1 cellular context compared by ENCODE assay signal in genomic region chr6:158461954-158462353, GRCh38.
TF ChIP-seq lines count a peak whose summit lies in the region.

No MANE protein-coding gene starts in this region.

TF ChIP-seq in IMR-90, 13 proteins besides CTCF, POLR2A, EP300 and RAD21 (continued from another document):
- TF ChIP-seq, protein P1, sequence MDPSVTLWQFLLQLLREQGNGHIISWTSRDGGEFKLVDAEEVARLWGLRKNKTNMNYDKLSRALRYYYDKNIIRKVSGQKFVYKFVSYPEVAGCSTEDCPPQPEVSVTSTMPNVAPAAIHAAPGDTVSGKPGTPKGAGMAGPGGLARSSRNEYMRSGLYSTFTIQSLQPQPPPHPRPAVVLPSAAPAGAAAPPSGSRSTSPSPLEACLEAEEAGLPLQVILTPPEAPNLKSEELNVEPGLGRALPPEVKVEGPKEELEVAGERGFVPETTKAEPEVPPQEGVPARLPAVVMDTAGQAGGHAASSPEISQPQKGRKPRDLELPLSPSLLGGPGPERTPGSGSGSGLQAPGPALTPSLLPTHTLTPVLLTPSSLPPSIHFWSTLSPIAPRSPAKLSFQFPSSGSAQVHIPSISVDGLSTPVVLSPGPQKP (IDR thresholded peaks at IDR 0.05; ENCODE audit: borderline replicate concordance, low read depth, low read length) = no peak
- TF ChIP-seq FOS (IDR thresholded peaks at IDR 0.05; ENCODE audit: low read depth, low read length) (no peak), MXI1 (IDR thresholded peaks at IDR 0.05; ENCODE audit: borderline replicate concordance, low read depth, low read length) (no peak), RCOR1 (IDR thresholded peaks at IDR 0.05; ENCODE audit: insufficient replicate concordance, low read length) (no peak), MAZ (IDR thresholded peaks at IDR 0.05; ENCODE audit: borderline replicate concordance, low read depth, low read length) (no peak), CEBPB (IDR thresholded peaks at IDR 0.05; ENCODE audit: low read depth, low read length) (no peak), CHD1 (IDR thresholded peaks at IDR 0.05; ENCODE audit: low read depth, low read length) (no peak), SMC3 (IDR thresholded peaks at IDR 0.05; ENCODE audit: low read depth, low read length) (no peak), BHLHE40 (IDR thresholded peaks at IDR 0.05; ENCODE audit: low read depth, low read length) (no peak)
- TF ChIP-seq, protein P2, sequence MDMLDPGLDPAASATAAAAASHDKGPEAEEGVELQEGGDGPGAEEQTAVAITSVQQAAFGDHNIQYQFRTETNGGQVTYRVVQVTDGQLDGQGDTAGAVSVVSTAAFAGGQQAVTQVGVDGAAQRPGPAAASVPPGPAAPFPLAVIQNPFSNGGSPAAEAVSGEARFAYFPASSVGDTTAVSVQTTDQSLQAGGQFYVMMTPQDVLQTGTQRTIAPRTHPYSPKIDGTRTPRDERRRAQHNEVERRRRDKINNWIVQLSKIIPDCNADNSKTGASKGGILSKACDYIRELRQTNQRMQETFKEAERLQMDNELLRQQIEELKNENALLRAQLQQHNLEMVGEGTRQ (IDR thresholded peaks at IDR 0.05; ENCODE audit: low read depth, low read length) = no peak
